In genomic region chr16:50067290-50067853, GRCh38 we compare ENCODE assay signal across 9 cellular contexts. TPM values are rescaled to one million over a fixed set of nuclear protein-coding genes. Genes with fewer than 3 reads are reported as not detected.
DNase-seq lines count a peak whose midpoint lies in the region; ATAC-seq and TF ChIP-seq lines count a peak whose summit lies in the region.
"Had no signal": no experiment of that assay in that cellular context is flagged by ENCODE, and none has a peak within 500 bp of the region (broad histone marks: within the 10 kb centered on the region; RNA-seq: fewer than 3 reads in every experiment).

No MANE protein-coding gene starts in this region.

- peaks cover 6% of the 10 kb centered on the region for H3K27me3 Mint-ChIP-seq in GM23338 (ENCODE audit: insufficient read depth, low read depth, poor library complexity)

- H3K36me3 ChIP-seq in GM23338 (ENCODE audit: insufficient read depth): peaks cover 4% of the 10 kb centered on the region; the same call in 1 of the 2 replicates
- H3K36me3 ChIP-seq: adrenal gland had no signal

- no peak overlapping the region for H2AFZ ChIP-seq in GM23338

- DNase-seq in EL (peak; percentile 70), GM23338 (ENCODE audit: low spot score) (peak; percentile 47), NCI-H82 treated with DMSO at 0.1 percent for 48 hours (lab: John Stamatoyannopoulos, UW; ENCODE audit: unreplicated experiment) (peak; percentile 34), head of caudate nucleus (peak in 24 of 42 donors; percentile 4 to 69 (median 28)), midbrain (lab: John Stamatoyannopoulos, UW) (no peak)
- peak; percentile 4 for DNase-seq in activated gamma-delta T cell treated with anti-CD3 and anti-CD28 coated beads, Interleukin-2, amount 50 U/mL, for 16 hours (ENCODE audit: low read depth)
- peak; percentile 6 to 8 for DNase-seq in stimulated activated CD4-positive, alpha-beta T cell treated with anti-CD3 and anti-CD28 coated beads, Interleukin-2, amount 100 ng/mL, for 48 hours

- peaks cover 10% of the 10 kb centered on the region; the same call in 1 of the 2 replicates for H4K20me1 ChIP-seq in GM23338 (replicated peaks; ENCODE audit: insufficient read depth)

- no peak overlapping the region for H3K27ac Mint-ChIP-seq in GM23338

- H3K27me3 ChIP-seq in GM23338 (ENCODE audit: insufficient read depth): no peaks in the 10 kb centered on the region
- H3K27me3 ChIP-seq: adrenal gland had no signal

- TF ChIP-seq CTCF in GM23338 (conservative IDR thresholded peaks at IDR 0.05; ENCODE audit: low read depth in 2 of 2): peak; percentile 44 to 56

- H3K79me2 ChIP-seq in GM23338 (replicated peaks; ENCODE audit: insufficient read depth): peaks cover 26% of the 10 kb centered on the region

- peaks cover 16% of the 10 kb centered on the region for H3K4me1 Mint-ChIP-seq in GM23338

- no peaks in the 10 kb centered on the region for H3K9me3 Mint-ChIP-seq in GM23338

- H3K4me1 ChIP-seq in GM23338 (ENCODE audit: insufficient read depth): peaks cover 8% of the 10 kb centered on the region; the same call in 1 of the 2 replicates

- no peak overlapping the region for H3K27ac ChIP-seq in GM23338 (ENCODE audit: low read depth)

- no peaks in the 10 kb centered on the region for H3K9me2 ChIP-seq in GM23338 (ENCODE audit: insufficient read depth)

- intact Hi-C loops in head of caudate nucleus (cut with DNase I): loop anchor here (5.0 to 10.0 kb wide), 4 partner anchors 40 to 675 kb away; partner anchors contain the start of genes CNEP1R1, CYLD and TENT4B

- H3K4me3 Mint-ChIP-seq in GM23338: peak overlapping the region; percentile 84

- peak; percentile 16 for ATAC-seq in GM23338
- ATAC-seq in HG03097 (IDR thresholded peaks at IDR 0.05; ENCODE audit: low FRiP score, unreplicated experiment): no peak

- peaks cover 27% of the 10 kb centered on the region for H3K36me3 Mint-ChIP-seq in GM23338 (ENCODE audit: low read depth)

- H3F3A ChIP-seq in GM23338 (replicated peaks; ENCODE audit: low read depth): 0 out of 2 replicates have a peak, but pooled peaks cover 2% of the 10 kb centered on the region

- peak overlapping the region; percentile 97; the same call in 1 of the 2 replicates for H3K4me3 ChIP-seq in GM23338

- peak overlapping the region; percentile 99; the same call in 1 of the 2 replicates for H3K4me2 ChIP-seq in GM23338

TF ChIP-seq in GM23338, 12 proteins besides CTCF, POLR2A, EP300 and RAD21:
- no peak for TF ChIP-seq ZNF462 (CRISPR knock-in tag; IDR thresholded peaks at IDR 0.05)
- no peak for TF ChIP-seq STAT1 (IDR thresholded peaks at IDR 0.05; ENCODE audit: unreplicated experiment)
- no peak for TF ChIP-seq REST (IDR thresholded peaks at IDR 0.05; ENCODE audit: unreplicated experiment)
- TF ChIP-seq POLR2AphosphoS5 (IDR thresholded peaks at IDR 0.05; ENCODE audit: low read depth): no peak
- no peak for TF ChIP-seq EZH2phosphoT487 (IDR thresholded peaks at IDR 0.05; ENCODE audit: unreplicated experiment)
- no peak for TF ChIP-seq JUNB (IDR thresholded peaks at IDR 0.05; ENCODE audit: unreplicated experiment)
- TF ChIP-seq NANOG (IDR thresholded peaks at IDR 0.05; ENCODE audit: borderline replicate concordance): no peak
- no peak for TF ChIP-seq CREB1 (CRISPR knock-in tag; IDR thresholded peaks at IDR 0.05; ENCODE audit: low read depth)
- no peak for TF ChIP-seq EZH2 (IDR thresholded peaks at IDR 0.05; ENCODE audit: low read depth, unreplicated experiment)
- no peak for TF ChIP-seq ZNF114 (CRISPR knock-in tag; IDR thresholded peaks at IDR 0.05)
- no peak for TF ChIP-seq ZNF331 (CRISPR knock-in tag; IDR thresholded peaks at IDR 0.05; ENCODE audit: low read depth)

RNA-seq across cellular contexts. Expression of gene HEATR3, which starts 1.6 kb away (rescaled TPM):
- 29.9 and 35.0 TPM in 2 replicates for total RNA-seq in GM23338 (2014; rRNA removed; shearing (Covaris generic))
- 7.5 and 8.0 TPM in 2 replicates for polyA plus RNA-seq in GM23338 (2016; fragmentation: Nextera tagmentation; extraction: Ambion mirVana)

RNA-seq across cellular contexts. Expression of gene CNEP1R1, which starts 42.3 kb away (rescaled TPM):
- 19.1 and 30.3 TPM in 2 replicates for total RNA-seq in GM23338 (2014; rRNA removed; shearing (Covaris generic))
- 11.8 and 13.8 TPM in 2 replicates for polyA plus RNA-seq in GM23338 (2016; fragmentation: Nextera tagmentation; extraction: Ambion mirVana)
